Comparison of ENCODE assay signal across 10 cellular contexts in the genomic region with DNA sequence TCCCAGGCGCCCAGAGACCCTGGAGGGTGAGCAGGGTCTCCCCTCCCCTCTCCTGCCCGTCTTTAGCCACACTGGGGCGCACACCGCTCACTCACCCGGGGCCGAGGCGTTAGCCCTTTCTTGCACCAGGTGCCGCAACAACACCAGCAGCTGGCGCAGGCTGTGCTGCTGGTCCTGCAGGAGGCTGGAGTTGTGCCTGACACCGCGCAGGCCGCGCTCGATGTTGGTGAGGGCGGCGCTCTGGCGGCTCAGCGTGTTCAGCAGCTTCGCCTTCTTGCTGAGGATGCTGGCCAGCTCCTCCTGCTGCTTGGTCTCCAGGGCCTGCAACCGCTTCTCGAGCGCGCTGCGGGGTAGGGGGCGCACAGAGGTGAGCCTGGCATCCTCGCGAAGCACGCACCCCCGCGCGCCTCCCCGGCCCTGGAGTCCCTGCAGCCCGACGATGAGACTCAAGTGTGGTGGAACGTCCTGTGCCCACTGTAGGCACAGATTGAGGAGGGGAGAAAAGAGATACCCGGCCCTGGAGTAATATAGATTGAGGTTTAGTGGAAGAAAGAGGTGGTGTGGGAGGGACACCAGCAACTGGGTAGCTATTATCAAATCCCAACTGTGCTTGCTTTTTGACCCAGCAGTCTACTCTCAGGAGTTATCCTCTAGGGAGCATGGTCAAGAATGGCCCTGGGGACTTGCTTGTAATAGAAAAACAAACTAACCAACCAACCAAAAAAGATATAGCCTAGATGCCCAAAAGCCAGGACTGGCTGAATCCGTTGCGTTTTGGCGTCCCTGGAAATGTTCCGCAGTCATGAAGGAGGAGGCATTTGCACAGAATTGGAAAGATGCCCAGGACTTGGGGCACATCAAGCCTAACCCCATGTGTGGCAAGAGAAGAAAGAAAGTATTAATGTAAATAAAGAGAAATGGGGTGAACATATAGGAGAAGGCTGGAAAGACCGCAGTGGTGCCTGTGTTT. TPM values are rescaled to one million over a fixed set of nuclear protein-coding genes. Genes with fewer than 3 reads are reported as not detected.
DNase-seq lines count a peak whose midpoint lies in the region; ATAC-seq and TF ChIP-seq lines count a peak whose summit lies in the region.
"Had no signal": no experiment of that assay in that cellular context is flagged by ENCODE, and none has a peak within 500 bp of the region (broad histone marks: within the 10 kb centered on the region; RNA-seq: fewer than 3 reads in every experiment).

No MANE protein-coding gene starts in this region.

- DNase-seq in mammary epithelial cell (peak; percentile 16), MCF 10A (ENCODE audit: unreplicated experiment) (no peak), iPS-NIHi7 (ENCODE audit: extremely low spot score) (peak; percentile 93), type B pancreatic cell (ENCODE audit: extremely low spot score, unreplicated experiment) (no peak), NOMO-1 treated with dmso at 0.1 percent for 144 hours (lab: John Stamatoyannopoulos, UW; ENCODE audit: unreplicated experiment) (no peak)
- DNase-seq: activated T-cell treated with anti-CD3 and anti-CD28 coated beads, Interleukin-2, amount 50 U/mL, for 4 hours; NK-92 treated with Interleukin-12 subunit alpha and Interleukin-12 subunit beta, amount 100 ng/mL, for 24 hours had no signal

- H3K4me1 ChIP-seq in mammary epithelial cell (ENCODE audit: insufficient read depth, low read length): peaks cover 17% of the 10 kb centered on the region

- POLR2A ChIA-PET in MCF 10A (lab: Yijun Ruan, JAX): no interaction called here

- H3K27me3 ChIP-seq in mammary epithelial cell (ENCODE audit: insufficient read depth, low read length): no peaks in the 10 kb centered on the region

- intact Hi-C loops in mammary epithelial cell (cut with micrococcal nuclease) (loop anchor here (5.0 kb wide), 1 partner anchor 68 kb away; no protein-coding TSS in a partner anchor), MCF 10A (cut with micrococcal nuclease) (loop anchor here (5.0 kb wide), 2 partner anchors 53 to 68 kb away; a partner anchor contains a TSS)

- dilution Hi-C loops in mammary epithelial cell (cut with HindIII; ENCODE audit: low sequenced_read_pairs): loop anchor here (5.0 kb wide), 2 partner anchors 62 to 88 kb away; no protein-coding TSS in a partner anchor

- no peak overlapping the region for H3K4me3 ChIP-seq in mammary epithelial cell (replicated peaks in 1 of 3; ENCODE audit: insufficient read depth in 1 of 3, low read depth in 2 of 3, low read length in 3 of 3)

- H3K79me2 ChIP-seq in mammary epithelial cell (ENCODE audit: insufficient read depth, low read length): no peaks in the 10 kb centered on the region

- H4K20me1 ChIP-seq in mammary epithelial cell (ENCODE audit: insufficient read depth, low read length): no peaks in the 10 kb centered on the region

- peak overlapping the region; percentile 33 for H3K4me2 ChIP-seq in mammary epithelial cell (ENCODE audit: insufficient read depth, low read depth, low read length)

- H3K27ac ChIP-seq in mammary epithelial cell (ENCODE audit: insufficient read depth, low read depth, low read length): no peak overlapping the region

- H3K36me3 Mint-ChIP-seq in MCF 10A (ENCODE audit: insufficient read depth, unreplicated experiment): no peaks in the 10 kb centered on the region
- no peaks in the 10 kb centered on the region for H3K36me3 Mint-ChIP-seq in brain
- H3K36me3 Mint-ChIP-seq in type B pancreatic cell: no peaks in the 10 kb centered on the region

- peaks cover 37% of the 10 kb centered on the region for H3K4me1 Mint-ChIP-seq in MCF 10A (ENCODE audit: insufficient read depth, unreplicated experiment)
- H3K4me1 Mint-ChIP-seq in brain: peaks cover 14% of the 10 kb centered on the region
- no peaks in the 10 kb centered on the region for H3K4me1 Mint-ChIP-seq in type B pancreatic cell (ENCODE audit: unreplicated experiment)

- H3K4me3 Mint-ChIP-seq in MCF 10A (ENCODE audit: unreplicated experiment) (no peak overlapping the region), brain (peak overlapping the region in 4 of 5 experiments; percentile 6 to 65 (median 56)), type B pancreatic cell (no peak overlapping the region)
- H3K4me3 Mint-ChIP-seq: activated T-cell treated with anti-CD3 and anti-CD28 coated beads, Interleukin-2, amount 50 U/mL, for 4 hours had no signal

- peak in 1 of 2 donors; percentile 23 for TF ChIP-seq CTCF in mammary epithelial cell (conservative IDR thresholded peaks at IDR 0.05 in 1 of 2, IDR thresholded peaks at IDR 0.05 in 1 of 2; ENCODE audit: extremely low read depth in 1 of 2, insufficient read depth in 1 of 2, low read depth in 1 of 2, low read length in 2 of 2)
- TF ChIP-seq CTCF in MCF 10A (IDR thresholded peaks at IDR 0.05; ENCODE audit: unreplicated experiment): no peak
- TF ChIP-seq CTCF in brain (conservative IDR thresholded peaks at IDR 0.05): peak; percentile 34 to 58
- TF ChIP-seq CTCF in type B pancreatic cell (conservative IDR thresholded peaks at IDR 0.05): peak; percentile 15

- ATAC-seq in HG03139 (IDR thresholded peaks at IDR 0.05; ENCODE audit: unreplicated experiment) (no peak), HG03378 (IDR thresholded peaks at IDR 0.05; ENCODE audit: unreplicated experiment) (no peak)
- ATAC-seq: activated T-cell treated with anti-CD3 and anti-CD28 coated beads, Interleukin-2, amount 50 U/mL, for 4 hours had no signal

- WGBS in mammary epithelial cell (ENCODE audit: low coverage, missing lambda C conversion rate): 21% methylated on average over 27 of the region's 41 CpGs

- no peak overlapping the region for H3K9ac ChIP-seq in mammary epithelial cell (ENCODE audit: insufficient read depth, low read length)

- H3K27ac Mint-ChIP-seq in MCF 10A (ENCODE audit: low read depth, unreplicated experiment) (no peak overlapping the region), brain (peak overlapping the region in 2 of 5 experiments; percentile 34 to 65), type B pancreatic cell (no peak overlapping the region)

- no peaks in the 10 kb centered on the region for H3K36me3 ChIP-seq in mammary epithelial cell (ENCODE audit: insufficient read depth, low read length)

- no peaks in the 10 kb centered on the region for H3K9me3 Mint-ChIP-seq in MCF 10A (ENCODE audit: unreplicated experiment)
- H3K9me3 Mint-ChIP-seq in brain: no peaks in the 10 kb centered on the region
- no peaks in the 10 kb centered on the region for H3K9me3 Mint-ChIP-seq in type B pancreatic cell
- H3K9me3 Mint-ChIP-seq: activated T-cell treated with anti-CD3 and anti-CD28 coated beads, Interleukin-2, amount 50 U/mL, for 4 hours had no signal

- in situ Hi-C loops in mammary epithelial cell (cut with MboI; ENCODE audit: low sequenced_read_pairs in 2 of 2): no loop called here

- H3K27me3 Mint-ChIP-seq in MCF 10A (ENCODE audit: insufficient read depth, unreplicated experiment) (no peaks in the 10 kb centered on the region), brain (peaks cover 28% of the 10 kb centered on the region), type B pancreatic cell (peaks cover 73% of the 10 kb centered on the region)

- BruUV-seq in mammary epithelial cell (replicated peaks; lab: Mats Ljungman, UMichigan) (no TSS peak), MCF 10A (replicated peaks; lab: Mats Ljungman, UMichigan) (no TSS peak)

- CTCF ChIA-PET in mammary epithelial cell (lab: Charles Lee; ENCODE audit: low non-redundant PET) (no interaction called here), MCF 10A (lab: Yijun Ruan, JAX) (interaction anchor here (0.6 to 0.9 kb wide), 2 partner anchors 9 to 38 kb away, joined by 3 read pairs; no protein-coding TSS in a partner anchor)

- no peaks in the 10 kb centered on the region for H3K9me3 ChIP-seq in mammary epithelial cell (replicated peaks; ENCODE audit: insufficient read depth, low read length)

- H2AFZ ChIP-seq in mammary epithelial cell (ENCODE audit: low read depth, low read length): peak overlapping the region; percentile 17

RNA-seq across cellular contexts. Expression of a gene that starts 30.9 kb away (rescaled TPM):
- total RNA-seq in mammary epithelial cell (under 1 TPM in 1 of 2 donors, not detected in 1; 0.07 TPM), MCF 10A (2022) (not detected in 2 replicates), type B pancreatic cell (ENCODE audit: low replicate concordance) (0.07 TPM in 1 of 2 replicates, not detected in the other)
- polyA plus RNA-seq in mammary epithelial cell (0.01 TPM), brain (ENCODE audit: insufficient read depth, low read depth, low replicate concordance) (0.10 TPM)
- not detected for polyA minus RNA-seq in mammary epithelial cell
- total RNA-seq: activated T-cell treated with anti-CD3 and anti-CD28 coated beads, Interleukin-2, amount 50 U/mL, for 4 hours had no signal

RNA-seq across cellular contexts. Expression of a gene that starts 51.8 kb away (rescaled TPM):
- total RNA-seq in mammary epithelial cell (10 to 100 TPM in 1 of 2 donors, 1 to 10 TPM in 1; 6.5 to 23.0 TPM), MCF 10A (2022) (9.2 and 13.6 TPM in 2 replicates), type B pancreatic cell (ENCODE audit: low replicate concordance) (14.3 and 26.7 TPM in 2 replicates)
- polyA plus RNA-seq in mammary epithelial cell (14.9 TPM), brain (ENCODE audit: insufficient read depth, low read depth, low replicate concordance) (21.9 TPM)
- polyA minus RNA-seq in mammary epithelial cell: 7.6 TPM

Comparison
In these comparisons a context has a peak if more than half of its experiments do, and no peak if none do; other contexts are left out.
1. DNase-seq: peak in mammary epithelial cell (single experiment) and iPS-NIHi7 (single experiment); none in MCF 10A (single experiment), type B pancreatic cell (single experiment) and NOMO-1 treated with dmso at 0.1 percent for 144 hours (single experiment).
2. H3K4me3 Mint-ChIP-seq: peak in brain (4 of 5); none in MCF 10A (single experiment) and type B pancreatic cell (single experiment).